8 cellular contexts compared by ENCODE assay signal in the genomic region with DNA sequence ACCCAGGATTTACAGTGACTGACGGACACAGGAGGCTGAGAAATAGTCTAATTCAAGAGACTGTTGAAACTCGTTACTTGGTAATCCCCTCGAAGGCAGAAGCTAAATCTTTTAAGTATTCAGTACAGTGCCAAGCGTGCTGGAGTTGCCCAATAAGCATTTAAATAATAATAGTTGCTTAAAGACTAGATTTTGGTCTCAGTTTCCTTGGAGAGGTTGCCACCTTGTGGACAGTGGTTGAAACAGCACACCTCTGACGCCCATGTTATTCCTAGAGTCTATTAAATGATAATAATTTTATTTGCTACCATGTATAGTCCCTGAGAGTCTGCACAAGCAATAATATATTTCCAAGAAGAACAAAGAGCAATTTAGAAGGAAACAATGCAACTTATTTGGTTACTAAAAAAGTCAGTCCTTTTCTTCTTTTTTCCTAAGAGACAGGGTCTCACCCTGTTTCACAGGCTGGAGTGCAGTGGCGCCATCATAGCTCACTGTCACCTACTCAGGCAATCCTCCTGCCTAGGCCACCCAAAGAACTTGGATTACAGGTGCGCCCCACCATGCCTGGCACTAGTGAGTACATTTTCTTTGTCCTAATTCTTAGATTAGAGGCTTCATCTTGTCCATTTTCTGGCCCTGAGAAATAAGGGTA.
DNase-seq lines count a peak whose midpoint lies in the region; ATAC-seq, FAIRE-seq and TF ChIP-seq lines count a peak whose summit lies in the region.

No MANE protein-coding gene starts in this region.

- no peak for FAIRE-seq in bronchial epithelial cell (lab: Jason Lieb, UNC)

- H3K27me3 ChIP-seq in Caco-2 (replicated peaks; ENCODE audit: control insufficient read depth, insufficient read depth, low read length), result no peaks in the 10 kb centered on the region
- no peaks in the 10 kb centered on the region for H3K27me3 ChIP-seq in bronchial epithelial cell (ENCODE audit: control insufficient read depth, insufficient read depth, low read length)

- H3K4me3 ChIP-seq in Caco-2 (ENCODE audit: low read depth, low read length) (no peak overlapping the region), bronchial epithelial cell (ENCODE audit: low read depth, low read length) (no peak overlapping the region)

- BruUV-seq in Caco-2 (replicated peaks; lab: Mats Ljungman, UMichigan), result no TSS peak

- TF ChIP-seq CTCF in Caco-2 (IDR thresholded peaks at IDR 0.05; ENCODE audit: insufficient read depth in 1 of 2, low read depth in 1 of 2, low read length in 1 of 2, severe bottlenecking in 1 of 2, unreplicated experiment in 1 of 2) (peak; percentile 87 to 91), bronchial epithelial cell (IDR thresholded peaks at IDR 0.05; ENCODE audit: insufficient read depth, low read length, severe bottlenecking) (peak; percentile 64)

- H3K36me3 ChIP-seq in Caco-2 (ENCODE audit: control insufficient read depth, insufficient read depth, low read length) (no peaks in the 10 kb centered on the region), bronchial epithelial cell (ENCODE audit: control insufficient read depth, insufficient read depth, low read length) (no peaks in the 10 kb centered on the region)

- DNase-seq in Caco-2, result peak; percentile 46 to 52
- peak; percentile 76 for DNase-seq in NAMALWA (ENCODE audit: low spot score)
- DNase-seq in T-helper 17 cell, result peak in 1 of 3 donors; percentile 22
- DNase-seq in bronchial epithelial cell (ENCODE audit: low read depth), result peak; percentile 63
- peak; percentile 73 for DNase-seq in kidney tubule cell (ENCODE audit: low spot score)
- peak; percentile 8 to 22 (median 13) for DNase-seq in stimulated activated CD4-positive, alpha-beta T cell treated with anti-CD3 and anti-CD28 coated beads, TNF-alpha, amount 100 ng/mL, for 24 hours (ENCODE audit: low read depth in 3 of 3)

- H3K9me3 ChIP-seq in Caco-2 (no peaks in the 10 kb centered on the region), T-helper 17 cell (ENCODE audit: control insufficient read depth, low read length, poor library complexity, severe bottlenecking) (no peaks in the 10 kb centered on the region)

- no peaks in the 10 kb centered on the region for H3K4me1 ChIP-seq in Caco-2

- CTCF ChIA-PET in Caco-2 (lab: Charles Lee), result interaction anchor here (0.5 to 5.1 kb wide), 7 partner anchors 116 to 350 kb away, joined by 3 to 47 read pairs (median 4); no protein-coding TSS in a partner anchor

- H3K9me3 Mint-ChIP-seq in Caco-2 (ENCODE audit: unreplicated experiment), result no peaks in the 10 kb centered on the region

- POLR2A ChIA-PET in Caco-2 (lab: Charles Lee), result no interaction called here

- H3K27ac Mint-ChIP-seq in Caco-2 (ENCODE audit: unreplicated experiment) (no peak overlapping the region), T-helper 17 cell (no peak overlapping the region)

- H3K27me3 Mint-ChIP-seq in Caco-2 (ENCODE audit: insufficient read depth, unreplicated experiment) (peaks cover 2% of the 10 kb centered on the region), T-helper 17 cell (peaks cover 80% of the 10 kb centered on the region)

- intact Hi-C loops in Caco-2 (cut with micrococcal nuclease; ENCODE audit: unreplicated experiment), result loop anchor here (1.0 to 5.0 kb wide), 6 partner anchors 78 to 348 kb away; no protein-coding TSS in a partner anchor

- H3K4me1 Mint-ChIP-seq in Caco-2 (ENCODE audit: low read depth, unreplicated experiment), result no peaks in the 10 kb centered on the region
- H3K4me1 Mint-ChIP-seq in T-helper 17 cell, result peaks cover 4% of the 10 kb centered on the region

- H3K4me3 Mint-ChIP-seq in Caco-2 (ENCODE audit: unreplicated experiment) (no peak overlapping the region), T-helper 17 cell (no peak overlapping the region)

- H3K36me3 Mint-ChIP-seq in Caco-2 (ENCODE audit: insufficient read depth, unreplicated experiment), result no peaks in the 10 kb centered on the region
- peaks cover 2% of the 10 kb centered on the region for H3K36me3 Mint-ChIP-seq in T-helper 17 cell (ENCODE audit: low read depth)

- ATAC-seq in GM21360 (IDR thresholded peaks at IDR 0.05; ENCODE audit: unreplicated experiment) (peak; percentile 62), T-helper 17 cell (peak; percentile 72), HG02981 (IDR thresholded peaks at IDR 0.05; ENCODE audit: unreplicated experiment) (no peak)
